23 cellular contexts compared by ENCODE assay signal in the genomic region with DNA sequence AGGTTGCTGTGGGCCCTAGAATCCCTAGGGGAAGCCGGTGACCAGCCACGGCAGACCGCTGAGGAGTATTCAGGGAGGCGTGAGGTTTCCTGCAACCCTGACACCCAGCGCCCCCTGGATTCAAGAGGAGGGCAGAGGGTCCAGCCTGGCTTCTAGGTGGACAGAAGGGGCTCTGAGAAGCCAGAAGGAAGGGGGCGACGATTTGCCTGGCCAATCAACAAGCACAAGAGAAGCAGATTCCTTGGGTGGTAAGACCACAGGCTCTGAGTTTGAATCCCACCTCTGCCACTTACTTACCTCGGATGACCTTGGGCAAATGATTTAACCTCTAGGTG. TPM values are rescaled to one million over a fixed set of nuclear protein-coding genes. Genes with fewer than 3 reads are reported as not detected.
DNase-seq lines count a peak whose midpoint lies in the region; ATAC-seq, FAIRE-seq and TF ChIP-seq lines count a peak whose summit lies in the region.
"Had no signal": no experiment of that assay in that cellular context is flagged by ENCODE, and none has a peak within 500 bp of the region (broad histone marks: within the 10 kb centered on the region; RNA-seq: fewer than 3 reads in every experiment).

No MANE protein-coding gene starts in this region.

- H3K27ac Mint-ChIP-seq in progenitor cell of endocrine pancreas = no peak overlapping the region

- H3K79me1 ChIP-seq in H1 (ENCODE audit: low read depth, low read length) (no peaks in the 10 kb centered on the region), neuronal stem cell (ENCODE audit: low read depth, low read length) (no peaks in the 10 kb centered on the region)

- no peak overlapping the region for H2BK20ac ChIP-seq in H1 (ENCODE audit: low read length)

- H2BK5ac ChIP-seq in H1 (ENCODE audit: low read depth, low read length) = no peak overlapping the region
- H2BK5ac ChIP-seq in neuronal stem cell (ENCODE audit: low read length) = no peak overlapping the region

- TF ChIP-seq CTCF in cardiac muscle cell (IDR thresholded peaks at IDR 0.05; ENCODE audit: low read depth, low read length) (no peak), RWPE1 (conservative IDR thresholded peaks at IDR 0.05; ENCODE audit: low read depth) (no peak), H1 (IDR thresholded peaks at IDR 0.05; ENCODE audit: control extremely low read depth in 1 of 3, insufficient read depth in 1 of 3, low read depth in 1 of 3, low read length in 3 of 3) (peak; percentile 59 to 64 (median 59)), progenitor cell of endocrine pancreas (IDR thresholded peaks at IDR 0.05; ENCODE audit: unreplicated experiment) (no peak)

- no peaks in the 10 kb centered on the region for H3K36me3 Mint-ChIP-seq in progenitor cell of endocrine pancreas (ENCODE audit: insufficient read depth)

- no peak for ATAC-seq in left ventricle myocardium superior
- ATAC-seq: GM12878 had no signal

- H4K20me1 ChIP-seq in H1 (replicated peaks in 1 of 2; ENCODE audit: control insufficient read depth in 1 of 2, insufficient read depth in 2 of 2, low read length in 2 of 2) = no peaks in the 10 kb centered on the region

- no peak overlapping the region for H3K23ac ChIP-seq in H1 (ENCODE audit: insufficient read length)
- H3K23ac ChIP-seq in neuronal stem cell (ENCODE audit: low read depth, low read length, poor library complexity) = no peak overlapping the region

- intact Hi-C loops in left ventricle myocardium superior (cut with micrococcal nuclease) = no loop called here

- WGBS in H1 (ENCODE audit: extremely low coverage in 1 of 2, insufficient coverage in 1 of 2, insufficient read length in 1 of 2, insufficient replicate concordance in 2 of 2, low coverage in 1 of 2, low lambda C conversion rate in 2 of 2, missing lambda C conversion rate in 1 of 2), 2 experiments = 64% methylated on average over 7 of the region's 8 CpGs; no CpG with 5 or more reads in 1 of the 2 experiments
- no CpG with 5 or more reads among the region's 8 CpGs for WGBS in neuronal stem cell (ENCODE audit: extremely low coverage in 2 of 2, insufficient read length in 2 of 2, insufficient replicate concordance in 1 of 2), 2 donors

- no peaks in the 10 kb centered on the region for H3K9me3 ChIP-seq in cardiac muscle cell (ENCODE audit: low read depth)
- H3K9me3 ChIP-seq in H1 (ENCODE audit: insufficient read depth in 2 of 2, low read depth in 1 of 2, low read length in 1 of 2) = no peaks in the 10 kb centered on the region
- no peaks in the 10 kb centered on the region for H3K9me3 ChIP-seq in neuronal stem cell (replicated peaks in 1 of 2; ENCODE audit: control insufficient read depth in 2 of 2, insufficient read depth in 1 of 2, low read depth in 1 of 2, low read length in 2 of 2)
- H3K9me3 ChIP-seq: MG63, Peyer's patch had no signal

- no peak for FAIRE-seq in H1 (lab: Jason Lieb, UNC)
- FAIRE-seq: GM12878 had no signal

- H4K91ac ChIP-seq in H1 (replicated peaks; ENCODE audit: insufficient read length, low read length) = no peak overlapping the region
- no peak overlapping the region for H4K91ac ChIP-seq in neuronal stem cell (ENCODE audit: low read depth, low read length, poor library complexity)

- H2AK5ac ChIP-seq in H1 (ENCODE audit: low read depth, low read length) (no peak overlapping the region), neuronal stem cell (ENCODE audit: low read depth, low read length) (no peak overlapping the region)

- POLR2A ChIA-PET in RWPE1 (lab: Yijun Ruan, JAX; ENCODE audit: low non-redundant PET) (interaction anchor here (1.1 kb wide), 1 partner anchor 47 kb away, joined by 5 read pairs; no protein-coding TSS in a partner anchor), H1 (lab: Charles Lee; ENCODE audit: partially characterized antibody) (interaction anchor here (1.2 to 2.5 kb wide), 4 partner anchors 10 to 36 kb away, joined by 3 to 12 read pairs (median 5); partner anchors contain the start of gene GINS2)

- no peaks in the 10 kb centered on the region for H3K79me2 ChIP-seq in H1 (ENCODE audit: control insufficient read depth in 1 of 2, insufficient read depth in 2 of 2, low read length in 2 of 2)

- peak; percentile 58 to 61 for TF ChIP-seq RAD21 in H1 (IDR thresholded peaks at IDR 0.05 in 1 of 2, conservative IDR thresholded peaks at IDR 0.05 in 1 of 2; ENCODE audit: low read depth in 2 of 2, low read length in 2 of 2)

- H3K4me3 Mint-ChIP-seq in progenitor cell of endocrine pancreas (ENCODE audit: low read depth) = no peak overlapping the region

- H3K27me3 Mint-ChIP-seq in progenitor cell of endocrine pancreas = peaks cover 30% of the 10 kb centered on the region

- H3K4ac ChIP-seq in H1 (replicated peaks; ENCODE audit: insufficient read length, low read depth, low read length) = no peak overlapping the region
- H3K4ac ChIP-seq in neuronal stem cell (ENCODE audit: low read length) = no peak overlapping the region

- H3K4me1 ChIP-seq in cardiac muscle cell (ENCODE audit: low read depth) (peaks cover 5% of the 10 kb centered on the region), H1 (replicated peaks in 1 of 4; ENCODE audit: control insufficient read depth in 3 of 4, insufficient read depth in 4 of 4, low read length in 3 of 4) (peaks cover 0 to 6% (median 2%) of the 10 kb centered on the region in 4 experiments; a peak in 3 of 7 replicates), neuronal stem cell (ENCODE audit: control insufficient read depth in 2 of 2, insufficient read depth in 1 of 2, low read depth in 1 of 2, low read length in 2 of 2) (peaks cover 3 to 5% of the 10 kb centered on the region in 2 donors)
- H3K4me1 ChIP-seq: Peyer's patch had no signal

- H4K5ac ChIP-seq in H1 (ENCODE audit: insufficient read length, low read depth, low read length) = no peak overlapping the region

- DNase-seq in cardiac muscle cell (ENCODE audit: low read depth in 1 of 2, low spot score in 1 of 2) (no peak), left ventricle myocardium superior (no peak), RWPE1 (ENCODE audit: low spot score) (no peak), H1 (ENCODE audit: low read depth in 1 of 2, low spot score in 2 of 2) (peak in 1 of 2 experiments; percentile 74), neuronal stem cell (ENCODE audit: low spot score) (no peak), NCI-H146 (lab: John Stamatoyannopoulos, UW) (no peak), hippocampal formation (lab: John Stamatoyannopoulos, UW) (no peak), progenitor cell of endocrine pancreas (ENCODE audit: low spot score, unreplicated experiment) (no peak)
- DNase-seq: 8988T, GF-D8, Karpas-422, NCI-H1048, NCI-H1436, NCI-H2081, NCI-H2171 treated with DMSO at 0.1 percent for 48 hours, NCI-H446, NCI-H69, Peyer's patch, SHP77 had no signal

- H3K14ac ChIP-seq in H1 (ENCODE audit: insufficient read length) = no peak overlapping the region
- no peak overlapping the region for H3K14ac ChIP-seq in neuronal stem cell (ENCODE audit: low read length)

- H2AFZ ChIP-seq in H1 (ENCODE audit: low read length) = no peak overlapping the region
- H2AFZ ChIP-seq in neuronal stem cell (ENCODE audit: low read length) = no peak overlapping the region

- no peak overlapping the region for H4K8ac ChIP-seq in H1 (ENCODE audit: extremely low read depth, insufficient read depth, low read length)
- H4K8ac ChIP-seq in neuronal stem cell (ENCODE audit: low read depth, low read length) = no peak overlapping the region

- H3K27ac ChIP-seq in cardiac muscle cell (peak overlapping the region; percentile 11), RWPE1 (peak overlapping the region; percentile 49), H1 (ENCODE audit: low read depth, low read length) (no peak overlapping the region), neuronal stem cell (replicated peaks; ENCODE audit: low read length) (no peak overlapping the region)
- H3K27ac ChIP-seq: HL-60, Peyer's patch, SK-N-MC had no signal

- H3K9ac ChIP-seq in H1 (replicated peaks in 1 of 4; ENCODE audit: extremely low read depth in 1 of 4, low read depth in 3 of 4, low read length in 3 of 4) (no peak overlapping the region), neuronal stem cell (ENCODE audit: low read depth, low read length, poor library complexity) (no peak overlapping the region)

- H3K27me3 ChIP-seq in cardiac muscle cell (no peaks in the 10 kb centered on the region), H1 (replicated peaks in 1 of 4; ENCODE audit: control insufficient read depth in 3 of 4, extremely low read depth in 1 of 4, insufficient read depth in 3 of 4, low read length in 3 of 4) (no peaks in the 10 kb centered on the region), neuronal stem cell (ENCODE audit: control insufficient read depth in 3 of 3, insufficient read depth in 3 of 3, low read depth in 1 of 3, low read length in 3 of 3) (peaks cover 0 to 32% (median 0%) of the 10 kb centered on the region in 3 experiments)
- H3K27me3 ChIP-seq: MG63, Peyer's patch had no signal

- H3K36me3 ChIP-seq in cardiac muscle cell (no peaks in the 10 kb centered on the region), H1 (ENCODE audit: control insufficient read depth in 2 of 4, insufficient read depth in 4 of 4, low read length in 3 of 4) (no peaks in the 10 kb centered on the region), neuronal stem cell (replicated peaks in 1 of 2; ENCODE audit: control insufficient read depth in 2 of 2, insufficient read depth in 2 of 2, low read length in 2 of 2) (no peaks in the 10 kb centered on the region)
- H3K36me3 ChIP-seq: MG63, Peyer's patch had no signal

- CTCF ChIA-PET in RWPE1 (lab: Yijun Ruan, JAX) (interaction anchor here (0.6 to 1.2 kb wide), 2 partner anchors 23 to 1392 kb away, joined by 3 read pairs; no protein-coding TSS in a partner anchor), H1 (lab: Charles Lee; ENCODE audit: partially characterized antibody) (interaction anchor here (0.8 to 37.0 kb wide), 15 partner anchors 10 to 238 kb away, joined by 3 to 620 read pairs (median 5); partner anchors contain the start of gene GINS2)

- no peaks in the 10 kb centered on the region for H3K23me2 ChIP-seq in H1 (ENCODE audit: low read depth, low read length)

- no peaks in the 10 kb centered on the region for H3K9me3 Mint-ChIP-seq in progenitor cell of endocrine pancreas (ENCODE audit: low read depth)

- H2BK12ac ChIP-seq in H1 (ENCODE audit: low read depth, low read length) (no peak overlapping the region), neuronal stem cell (ENCODE audit: low read length) (no peak overlapping the region)

- H2BK15ac ChIP-seq in H1 (ENCODE audit: low read length) (peak overlapping the region; percentile 98; the same call in 1 of the 2 replicates), neuronal stem cell (ENCODE audit: low read length) (no peak overlapping the region)

- TF ChIP-seq POLR2A in H1 (IDR thresholded peaks at IDR 0.05; ENCODE audit: control extremely low read depth in 1 of 2, low read depth in 2 of 2, low read length in 2 of 2) = no peak

- no peaks in the 10 kb centered on the region for H3K4me1 Mint-ChIP-seq in progenitor cell of endocrine pancreas (ENCODE audit: low read depth)

- H3K18ac ChIP-seq in H1 (ENCODE audit: extremely low read depth, low read length) (no peak overlapping the region), neuronal stem cell (ENCODE audit: low read length) (peak overlapping the region; percentile 72)

- H3K4me2 ChIP-seq in H1 (ENCODE audit: insufficient read depth in 1 of 2, low read depth in 2 of 2, low read length in 2 of 2) (no peak overlapping the region), neuronal stem cell (ENCODE audit: insufficient read depth, low read length, poor library complexity, severe bottlenecking) (no peak overlapping the region)

- H3K56ac ChIP-seq in H1 (replicated peaks; ENCODE audit: insufficient read length, low read depth, low read length) = no peak overlapping the region

- no peak for TF ChIP-seq EP300 in H1 (IDR thresholded peaks at IDR 0.05; ENCODE audit: borderline replicate concordance in 1 of 2, low read depth in 2 of 2, low read length in 2 of 2)

- no peak overlapping the region for H3K4me3 ChIP-seq in cardiac muscle cell
- no peak overlapping the region for H3K4me3 ChIP-seq in H1 (ENCODE audit: extremely low read depth in 1 of 4, insufficient read depth in 2 of 4, low read depth in 3 of 4, low read length in 4 of 4)
- no peak overlapping the region for H3K4me3 ChIP-seq in neuronal stem cell (ENCODE audit: low read length in 2 of 2)
- H3K4me3 ChIP-seq: GM12878, MG63, Peyer's patch, SK-N-MC had no signal

- H2BK120ac ChIP-seq in H1 (replicated peaks; ENCODE audit: low read depth, low read length) (no peak overlapping the region), neuronal stem cell (ENCODE audit: low read depth, low read length) (no peak overlapping the region)

RNA-seq across cellular contexts. Expression of gene GINS2, which starts 10.4 kb away (rescaled TPM):
- 8.9 and 17.9 TPM in 2 replicates for total RNA-seq in cardiac muscle cell
- polyA plus RNA-seq in cardiac muscle cell = 15.8 and 26.5 TPM in 2 replicates
- total RNA-seq in left ventricle myocardium superior = 0.42 TPM
- total RNA-seq in H1 (2021; fragmentation: NEBNext Ultra II Directional; extraction: Animal tissue kit (Norgen Biotek cat#: 25700)) = 51.4 and 59.1 TPM in 2 replicates
- polyA plus RNA-seq in H1 (2011; rRNA removed) = 22.5 and 29.4 TPM in 2 replicates
- polyA plus RNA-seq in H1 (2011; cell fraction: cytosol; rRNA removed) = 31.5 TPM
- 18.3 TPM for polyA plus RNA-seq in H1 (2011; cell fraction: nucleus; rRNA removed)
- 34.6 to 46.9 TPM (median 38.3 TPM) in 4 replicates for polyA plus RNA-seq in H1 (2012, experiment 1 of 2)
- 17.0 TPM for polyA plus RNA-seq in H1 (2012, experiment 2 of 2)
- 28.2 TPM for polyA plus RNA-seq in H1 (2013, experiment 1 of 2)
- 28.2 TPM for polyA plus RNA-seq in H1 (2013, experiment 2 of 2)
- 24.8 and 29.1 TPM in 2 replicates for polyA minus RNA-seq in H1 (2011; rRNA and poly(A)+ RNA removed)
- polyA minus RNA-seq in H1 (2011; cell fraction: cytosol; rRNA and poly(A)+ RNA removed) = 14.1 TPM
- polyA minus RNA-seq in H1 (2011; cell fraction: nucleus; rRNA and poly(A)+ RNA removed) = 18.6 TPM
- 32.2 TPM for polyA plus RNA-seq in neuronal stem cell (2013, experiment 1 of 2)
- polyA plus RNA-seq in neuronal stem cell (2013, experiment 2 of 2) = 33.2 TPM
- total RNA-seq in progenitor cell of endocrine pancreas = 20.9 and 22.3 TPM in 2 replicates

RNA-seq across cellular contexts. Expression of gene C16orf74, which starts 51.7 kb away (rescaled TPM):
- total RNA-seq in cardiac muscle cell = 30.9 and 49.7 TPM in 2 replicates
- polyA plus RNA-seq in cardiac muscle cell = 37.9 and 46.8 TPM in 2 replicates
- 1.7 TPM for total RNA-seq in left ventricle myocardium superior
- total RNA-seq in H1 (2021; fragmentation: NEBNext Ultra II Directional; extraction: Animal tissue kit (Norgen Biotek cat#: 25700)) = 6.1 and 7.3 TPM in 2 replicates
- 9.3 and 13.4 TPM in 2 replicates for polyA plus RNA-seq in H1 (2011; rRNA removed)
- polyA plus RNA-seq in H1 (2011; cell fraction: cytosol; rRNA removed) = 9.3 TPM
- polyA plus RNA-seq in H1 (2011; cell fraction: nucleus; rRNA removed) = 9.9 TPM
- polyA plus RNA-seq in H1 (2012, experiment 1 of 2) = 4.3 to 8.8 TPM (median 7.6 TPM) in 4 replicates
- 7.0 TPM for polyA plus RNA-seq in H1 (2012, experiment 2 of 2)
- polyA plus RNA-seq in H1 (2013, experiment 1 of 2) = 9.0 TPM
- 8.4 TPM for polyA plus RNA-seq in H1 (2013, experiment 2 of 2)
- 0.44 and 0.85 TPM in 2 replicates for polyA minus RNA-seq in H1 (2011; rRNA and poly(A)+ RNA removed)
- 2.2 TPM for polyA minus RNA-seq in H1 (2011; cell fraction: cytosol; rRNA and poly(A)+ RNA removed)
- 1.1 TPM for polyA minus RNA-seq in H1 (2011; cell fraction: nucleus; rRNA and poly(A)+ RNA removed)
- 2.8 TPM for polyA plus RNA-seq in neuronal stem cell (2013, experiment 1 of 2)
- polyA plus RNA-seq in neuronal stem cell (2013, experiment 2 of 2) = 3.0 TPM
- 0.42 and 0.65 TPM in 2 replicates for total RNA-seq in progenitor cell of endocrine pancreas

Comparison
In these comparisons a context has a peak if more than half of its experiments do, and no peak if none do; other contexts are left out.
1. H3K27ac ChIP-seq: peak in cardiac muscle cell (single experiment) and RWPE1 (single experiment); none in H1 (single experiment) and neuronal stem cell (single experiment).
2. CTCF ChIP-seq: peak in H1 (3 of 3); none in cardiac muscle cell (single experiment), RWPE1 (single experiment) and progenitor cell of endocrine pancreas (single experiment).